1 cellular context compared by ENCODE assay signal in genomic region chr10:5560844-5561703, GRCh38.
TF ChIP-seq lines count a peak whose summit lies in the region.

No MANE protein-coding gene starts in this region.

TF ChIP-seq in H1, 55 proteins besides CTCF, POLR2A, EP300 and RAD21 (continued from another document):
- TF ChIP-seq SAP30 (IDR thresholded peaks at IDR 0.05; ENCODE audit: insufficient read depth, insufficient replicate concordance, low read length) (no peak), YY1 (IDR thresholded peaks at IDR 0.05; ENCODE audit: low read depth, low read length) (no peak), CBX5 (IDR thresholded peaks at IDR 0.05; ENCODE audit: low read depth, low read length) (no peak), EZH2 (IDR thresholded peaks at IDR 0.05; ENCODE audit: low read depth, low read length, severe bottlenecking) (no peak), SIX5 (IDR thresholded peaks at IDR 0.05; ENCODE audit: low read depth, low read length) (no peak)
